Comparison of ENCODE assay signal across 8 cellular contexts in genomic region chr13:28659611-28659970, GRCh38. TPM values are rescaled to one million over a fixed set of nuclear protein-coding genes. Genes with fewer than 3 reads are reported as not detected.
DNase-seq lines count a peak whose midpoint lies in the region; ATAC-seq and TF ChIP-seq lines count a peak whose summit lies in the region.

No MANE protein-coding gene starts in this region.

- no peaks in the 10 kb centered on the region for H3K27me3 Mint-ChIP-seq in activated CD4-positive, alpha-beta T cell treated with anti-CD3 and anti-CD28 coated beads, Interleukin-2, amount 10 ng/mL, durations not matched to agents 7 days and 5 days

- H3K27ac ChIP-seq in AG04450 (ENCODE audit: low read depth, low read length) (peak overlapping the region; percentile 94), gastroesophageal sphincter (peak overlapping the region; percentile 88 to 95 (median 92))

- CTCF ChIA-PET in AG04450 (lab: Charles Lee): interaction anchor here (1.1 to 1.9 kb wide), 3 partner anchors 20 to 335 kb away, joined by 3 to 12 read pairs (median 3); no protein-coding TSS in a partner anchor
- CTCF ChIA-PET in activated CD4-positive, alpha-beta T cell treated with anti-CD3 and anti-CD28 coated beads, Interleukin-2, amount 10 ng/mL, durations not matched to agents 7 days and 5 days (lab: Charles Lee): no interaction called here

- no peak for TF ChIP-seq EP300 in gastroesophageal sphincter (IDR thresholded peaks at IDR 0.05)

- H3K9me3 Mint-ChIP-seq in activated CD4-positive, alpha-beta T cell treated with anti-CD3 and anti-CD28 coated beads, Interleukin-2, amount 10 ng/mL, durations not matched to agents 7 days and 5 days: no peaks in the 10 kb centered on the region

- DNase-seq in AG04450 (ENCODE audit: low read depth, low spot score): no peak
- peak; percentile 37 for DNase-seq in activated CD4-positive, alpha-beta T cell treated with anti-CD3 and anti-CD28 coated beads, Interleukin-2, amount 10 ng/mL, durations not matched to agents 7 days and 5 days
- DNase-seq in SHP77 treated with DMSO at 0.1 percent for 48 hours (lab: John Stamatoyannopoulos, UW): no peak
- DNase-seq in occipital lobe (lab: John Stamatoyannopoulos, UW): no peak

- POLR2A ChIA-PET in AG04450 (lab: Yijun Ruan, JAX): interaction anchor here (0.6 kb wide), 1 partner anchor 130 kb away, joined by 4 read pairs; no protein-coding TSS in a partner anchor
- POLR2A ChIA-PET in activated CD4-positive, alpha-beta T cell treated with anti-CD3 and anti-CD28 coated beads, Interleukin-2, amount 10 ng/mL, durations not matched to agents 7 days and 5 days (lab: Charles Lee): interaction anchor here (0.7 kb wide), 1 partner anchor 12 kb away, joined by 3 read pairs; no protein-coding TSS in a partner anchor

- H3K27ac Mint-ChIP-seq in activated CD4-positive, alpha-beta T cell treated with anti-CD3 and anti-CD28 coated beads, Interleukin-2, amount 10 ng/mL, durations not matched to agents 7 days and 5 days: peak overlapping the region; percentile 97

- peak overlapping the region; percentile 80 for H3K4me2 ChIP-seq in skeletal muscle satellite cell (ENCODE audit: low read length)

- H3K4me1 Mint-ChIP-seq in activated CD4-positive, alpha-beta T cell treated with anti-CD3 and anti-CD28 coated beads, Interleukin-2, amount 10 ng/mL, durations not matched to agents 7 days and 5 days: peaks cover 63% of the 10 kb centered on the region

- H3K4me1 ChIP-seq in gastroesophageal sphincter (peaks cover 11 to 54% (median 16%) of the 10 kb centered on the region in 3 donors), skeletal muscle satellite cell (ENCODE audit: control insufficient read depth, insufficient read depth, low read length) (peaks cover 37% of the 10 kb centered on the region)

- ATAC-seq in GM18907 (IDR thresholded peaks at IDR 0.05; ENCODE audit: unreplicated experiment) (peak; percentile 34), HG03342 (IDR thresholded peaks at IDR 0.05; ENCODE audit: unreplicated experiment) (peak; percentile 21), gastroesophageal sphincter (no peak)

- H3K9me3 ChIP-seq in AG04450 (ENCODE audit: control insufficient read depth, insufficient read depth, low read length): no peaks in the 10 kb centered on the region; the same call in 1 of the 2 replicates
- H3K9me3 ChIP-seq in gastroesophageal sphincter: no peaks in the 10 kb centered on the region
- H3K9me3 ChIP-seq in skeletal muscle satellite cell (replicated peaks; ENCODE audit: low read length): no peaks in the 10 kb centered on the region

- TF ChIP-seq CTCF in AG04450 (IDR thresholded peaks at IDR 0.05; ENCODE audit: low read depth, low read length): no peak
- no peak for TF ChIP-seq CTCF in gastroesophageal sphincter (IDR thresholded peaks at IDR 0.05)

- H3K9ac ChIP-seq in skeletal muscle satellite cell (ENCODE audit: low read depth, low read length): peak overlapping the region; percentile 98

- TF ChIP-seq POLR2A in gastroesophageal sphincter (IDR thresholded peaks at IDR 0.05): no peak

- H3K36me3 ChIP-seq in gastroesophageal sphincter (peaks cover 1 to 35% of the 10 kb centered on the region in 2 donors), skeletal muscle satellite cell (ENCODE audit: insufficient read depth, low read length) (peaks cover 40% of the 10 kb centered on the region)

- WGBS in gastroesophageal sphincter (ENCODE audit: low coverage in 1 of 2), 2 donors: 6 to 34% methylated on average over 3 to 4 of the region's 4 CpGs

- H3K27me3 ChIP-seq in AG04450 (ENCODE audit: control insufficient read depth, insufficient read depth, low read length) (no peaks in the 10 kb centered on the region), gastroesophageal sphincter (no peaks in the 10 kb centered on the region), skeletal muscle satellite cell (ENCODE audit: control insufficient read depth, insufficient read depth, low read length) (no peaks in the 10 kb centered on the region)

- peak overlapping the region; percentile 92 for H3K4me3 Mint-ChIP-seq in activated CD4-positive, alpha-beta T cell treated with anti-CD3 and anti-CD28 coated beads, Interleukin-2, amount 10 ng/mL, durations not matched to agents 7 days and 5 days

- peak overlapping the region; percentile 97 for H3K4me3 ChIP-seq in AG04450 (ENCODE audit: low read depth, low read length)
- H3K4me3 ChIP-seq in gastroesophageal sphincter: peak overlapping the region; percentile 90 to 98
- H3K4me3 ChIP-seq in skeletal muscle satellite cell (ENCODE audit: low read length): peak overlapping the region; percentile 95

- peaks cover 41% of the 10 kb centered on the region for H3K36me3 Mint-ChIP-seq in activated CD4-positive, alpha-beta T cell treated with anti-CD3 and anti-CD28 coated beads, Interleukin-2, amount 10 ng/mL, durations not matched to agents 7 days and 5 days (ENCODE audit: low read depth)

RNA-seq across cellular contexts. Expression of gene POMP, which starts 0.7 kb away (rescaled TPM):
- polyA plus RNA-seq in AG04450 (2011; rRNA removed): 89.6 and 117 TPM in 2 replicates
- 31.7 and 52.7 TPM in 2 replicates for polyA minus RNA-seq in AG04450 (2011; rRNA and poly(A)+ RNA removed)
- total RNA-seq in activated CD4-positive, alpha-beta T cell treated with anti-CD3 and anti-CD28 coated beads, Interleukin-2, amount 10 ng/mL, durations not matched to agents 7 days and 5 days: 10 to 100 TPM; 66.7 to 67.8 TPM
- 10 to 100 TPM; 47.6 to 71.6 (median 60.1) TPM for total RNA-seq in gastroesophageal sphincter
- 174 and 228 TPM in 2 replicates for total RNA-seq in skeletal muscle satellite cell (2012; rRNA removed)
- total RNA-seq in occipital lobe: 43.2 TPM

RNA-seq across cellular contexts. Expression of gene SLC46A3, which starts 59.2 kb away (rescaled TPM):
- 3.9 and 5.2 TPM in 2 replicates for polyA plus RNA-seq in AG04450 (2011; rRNA removed)
- polyA minus RNA-seq in AG04450 (2011; rRNA and poly(A)+ RNA removed): 1.6 and 2.3 TPM in 2 replicates
- 10 to 100 TPM; 15.2 to 17.6 TPM for total RNA-seq in activated CD4-positive, alpha-beta T cell treated with anti-CD3 and anti-CD28 coated beads, Interleukin-2, amount 10 ng/mL, durations not matched to agents 7 days and 5 days
- 10 to 100 TPM in 3 of 4 donors, 1 to 10 TPM in 1; 8.3 to 20.7 (median 12.0) TPM for total RNA-seq in gastroesophageal sphincter
- 0.25 and 2.0 TPM in 2 replicates for total RNA-seq in skeletal muscle satellite cell (2012; rRNA removed)
- 3.3 TPM for total RNA-seq in occipital lobe
